In the genomic region with DNA sequence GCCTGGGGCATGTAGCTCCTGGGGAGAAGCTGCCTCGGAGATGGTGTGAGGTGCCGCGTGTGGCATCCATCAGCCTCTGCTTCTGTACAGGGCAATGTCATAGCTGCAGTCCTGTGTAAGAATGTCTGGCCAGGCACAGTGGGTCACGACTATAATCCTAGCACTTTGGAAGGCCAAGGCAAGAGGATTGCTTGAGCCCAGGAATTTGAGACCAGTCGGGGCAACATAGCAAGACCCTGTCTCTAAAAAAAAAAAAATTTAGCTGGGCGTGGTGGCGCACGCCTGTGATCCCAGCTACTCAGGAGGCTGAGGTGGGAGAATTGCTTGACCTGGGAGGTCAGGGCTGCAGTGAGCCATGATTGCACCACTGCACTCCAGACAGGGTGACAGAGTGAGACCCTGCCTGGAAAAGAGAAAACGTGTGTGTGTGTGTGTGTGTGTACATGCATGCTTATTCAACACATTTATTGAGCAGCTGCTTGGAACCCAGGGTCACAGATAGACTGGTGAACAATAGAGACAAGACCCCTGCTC, we compare ENCODE assay signal across 20 cellular contexts.
"Had no signal": no experiment of that assay in that cellular context is flagged by ENCODE, and none has a peak within 500 bp of the region (broad histone marks: within the 10 kb centered on the region; RNA-seq: fewer than 3 reads in every experiment).

No MANE protein-coding gene starts in this region.

- H3K4me3 Mint-ChIP-seq: activated CD4-positive, alpha-beta T cell treated with anti-CD3 and anti-CD28 coated beads, Interleukin-2, amount 10 ng/mL, durations not matched to agents 7 days and 5 days; activated naive CD4-positive, alpha-beta T cell treated with anti-CD3 and anti-CD28 coated beads, Interleukin-2, amount 50 U/mL, for 24 hours; dendritic cell treated with granulocyte-macrophage colony-stimulating factor and Interleukin-4, amounts not matched to agents 40 ng/mL and 50 ng/mL, for 4 days; natural killer cell treated with Interleukin-12 subunit alpha and Interleukin-12 subunit beta and Interleukin-15 and Interleukin-18, amount 100 ng/mL, for 72 hours had no signal

- H3K27me3 Mint-ChIP-seq: activated CD4-positive, alpha-beta T cell treated with anti-CD3 and anti-CD28 coated beads, Interleukin-2, amount 10 ng/mL, durations not matched to agents 7 days and 5 days; activated naive CD4-positive, alpha-beta T cell treated with anti-CD3 and anti-CD28 coated beads, Interleukin-2, amount 50 U/mL, for 24 hours; dendritic cell treated with granulocyte-macrophage colony-stimulating factor and Interleukin-4, amounts not matched to agents 40 ng/mL and 50 ng/mL, for 4 days; natural killer cell treated with Interleukin-12 subunit alpha and Interleukin-12 subunit beta and Interleukin-15 and Interleukin-18, amount 100 ng/mL, for 72 hours had no signal

- DNase-seq: activated CD4-positive, alpha-beta T cell treated with anti-CD3 and anti-CD28 coated beads, Interleukin-2, amount 10 ng/mL, durations not matched to agents 7 days and 5 days; activated gamma-delta T cell; cerebellar nuclear complex; effector CD8-positive, alpha-beta T cell; lower lobe of right lung; retina; stimulated activated CD4-positive, alpha-beta T cell treated with anti-CD3 and anti-CD28 coated beads, Interleukin-2, amount 100 ng/mL, for 24 hours; stimulated activated naive CD8-positive, alpha-beta T cell treated with anti-CD3 and anti-CD28 coated beads, Interleukin-15, Interleukin-2, amounts not matched to agents 100 U/mL and 50 U/mL, for 24 hours; T-helper 1 cell; T-helper 9 cell; upper lobe of left lung had no signal

- H3K27ac Mint-ChIP-seq: activated CD4-positive, alpha-beta T cell treated with anti-CD3 and anti-CD28 coated beads, Interleukin-2, amount 10 ng/mL, durations not matched to agents 7 days and 5 days; activated naive CD4-positive, alpha-beta T cell treated with anti-CD3 and anti-CD28 coated beads, Interleukin-2, amount 50 U/mL, for 24 hours; dendritic cell treated with granulocyte-macrophage colony-stimulating factor and Interleukin-4, amounts not matched to agents 40 ng/mL and 50 ng/mL, for 4 days; natural killer cell treated with Interleukin-12 subunit alpha and Interleukin-12 subunit beta and Interleukin-15 and Interleukin-18, amount 100 ng/mL, for 72 hours had no signal

- H3K36me3 Mint-ChIP-seq: activated naive CD4-positive, alpha-beta T cell treated with anti-CD3 and anti-CD28 coated beads, Interleukin-2, amount 50 U/mL, for 24 hours; natural killer cell treated with Interleukin-12 subunit alpha and Interleukin-12 subunit beta and Interleukin-15 and Interleukin-18, amount 100 ng/mL, for 72 hours had no signal

- H3K9me3 ChIP-seq: ascending aorta, breast epithelium, esophagus muscularis mucosa, gastroesophageal sphincter, lower lobe of right lung, suprapubic skin, upper lobe of left lung had no signal

- H3K4me3 ChIP-seq: ascending aorta, breast epithelium, esophagus muscularis mucosa, gastroesophageal sphincter, lower lobe of right lung, suprapubic skin, upper lobe of left lung had no signal

- H3K27me3 ChIP-seq: ascending aorta, breast epithelium, esophagus muscularis mucosa, gastroesophageal sphincter, suprapubic skin, upper lobe of left lung had no signal

- H3K36me3 ChIP-seq: ascending aorta, breast epithelium, gastroesophageal sphincter, lower lobe of right lung, suprapubic skin, upper lobe of left lung had no signal

- H3K27ac ChIP-seq: lower lobe of right lung, suprapubic skin, upper lobe of left lung had no signal

- ATAC-seq: activated CD4-positive, CD25-positive, alpha-beta regulatory T cell treated with anti-CD3 and anti-CD28 coated beads, Interleukin-2, amount 50 U/mL, for 24 hours; gastroesophageal sphincter; lower lobe of right lung; natural killer cell treated with Interleukin-12 subunit alpha and Interleukin-12 subunit beta and Interleukin-15 and Interleukin-18, amount 100 ng/mL, for 72 hours; stimulated activated naive CD8-positive, alpha-beta T cell treated with anti-CD3 and anti-CD28 coated beads, Interleukin-15, Interleukin-2, amounts not matched to agents 100 U/mL and 50 U/mL, for 24 hours had no signal

- H3K9me3 Mint-ChIP-seq: activated CD4-positive, alpha-beta T cell treated with anti-CD3 and anti-CD28 coated beads, Interleukin-2, amount 10 ng/mL, durations not matched to agents 7 days and 5 days; activated naive CD4-positive, alpha-beta T cell treated with anti-CD3 and anti-CD28 coated beads, Interleukin-2, amount 50 U/mL, for 24 hours; dendritic cell treated with granulocyte-macrophage colony-stimulating factor and Interleukin-4, amounts not matched to agents 40 ng/mL and 50 ng/mL, for 4 days; natural killer cell treated with Interleukin-12 subunit alpha and Interleukin-12 subunit beta and Interleukin-15 and Interleukin-18, amount 100 ng/mL, for 72 hours had no signal
